Comparison of ENCODE assay signal across 4 cellular contexts in genomic region chr11:18121331-18121828, GRCh38. TPM values are rescaled to one million over a fixed set of nuclear protein-coding genes. Genes with fewer than 3 reads are reported as not detected.
"Had no signal": no experiment of that assay in that cellular context is flagged by ENCODE, and none has a peak within 500 bp of the region (broad histone marks: within the 10 kb centered on the region; RNA-seq: fewer than 3 reads in every experiment).

No MANE protein-coding gene starts in this region.

RNA-seq across cellular contexts. Expression of gene MRGPRX3, which starts 11.0 kb away (rescaled TPM):
- total RNA-seq: LHCN-M2, M059J had no signal

RNA-seq across cellular contexts. Expression of gene MRGPRX4, which starts 51.3 kb away (rescaled TPM):
- total RNA-seq: LHCN-M2, M059J, MCF 10A, NCI-H460 had no signal
